In genomic region chr16:74226361-74226979, GRCh38 we compare ENCODE assay signal across 10 cellular contexts.
DNase-seq lines count a peak whose midpoint lies in the region; ATAC-seq and TF ChIP-seq lines count a peak whose summit lies in the region.
"Had no signal": no experiment of that assay in that cellular context is flagged by ENCODE, and none has a peak within 500 bp of the region (broad histone marks: within the 10 kb centered on the region; RNA-seq: fewer than 3 reads in every experiment).

No MANE protein-coding gene starts in this region.

- WGBS in sigmoid colon, 2 donors = 34 to 39% methylated on average over 6 of the region's 6 CpGs

- no peak for TF ChIP-seq POLR2A in sigmoid colon (IDR thresholded peaks at IDR 0.05)

- no peaks in the 10 kb centered on the region for H3K36me3 ChIP-seq in sigmoid colon
- H3K36me3 ChIP-seq: BLaER1 had no signal

- peak; percentile 40 for DNase-seq in DMS53 (lab: John Stamatoyannopoulos, UW)
- no peak for DNase-seq in DMS53 treated with DMSO at 0.1 percent for 48 hours (lab: John Stamatoyannopoulos, UW; ENCODE audit: unreplicated experiment)
- peak; percentile 34 for DNase-seq in NCI-H748 (lab: John Stamatoyannopoulos, UW; ENCODE audit: unreplicated experiment)
- no peak for DNase-seq in epithelial cell of proximal tubule (ENCODE audit: low read depth)
- no peak for DNase-seq in sigmoid colon
- no peak for DNase-seq in T-helper 2 cell treated with Interferon-gamma antibody and Interleukin-4, amounts not matched to agents 5 μg/mL and 100 μg/mL, for 36 hours (ENCODE audit: low spot score)
- DNase-seq in kidney glomerular epithelial cell (lab: John Stamatoyannopoulos, UW) = no peak
- DNase-seq: left ventricle myocardium superior had no signal

- no peaks in the 10 kb centered on the region for H3K36me3 Mint-ChIP-seq in T-helper 2 cell treated with Interferon-gamma antibody and Interleukin-4, amounts not matched to agents 5 μg/mL and 100 μg/mL, for 36 hours (ENCODE audit: low read depth)

- no peak for TF ChIP-seq EP300 in sigmoid colon (IDR thresholded peaks at IDR 0.05)

- TF ChIP-seq CTCF in epithelial cell of proximal tubule (conservative IDR thresholded peaks at IDR 0.05; ENCODE audit: low read depth, low read length) (peak; percentile 46), sigmoid colon (IDR thresholded peaks at IDR 0.05) (peak in 3 of 4 experiments; percentile 18 to 47 (median 31))

- H3K27me3 ChIP-seq in sigmoid colon = no peaks in the 10 kb centered on the region
- H3K27me3 ChIP-seq: BLaER1 had no signal

- no peak overlapping the region for H3K27ac Mint-ChIP-seq in T-helper 2 cell treated with Interferon-gamma antibody and Interleukin-4, amounts not matched to agents 5 μg/mL and 100 μg/mL, for 36 hours

- H3K9me3 Mint-ChIP-seq in T-helper 2 cell treated with Interferon-gamma antibody and Interleukin-4, amounts not matched to agents 5 μg/mL and 100 μg/mL, for 36 hours = no peaks in the 10 kb centered on the region

- no peaks in the 10 kb centered on the region for H3K9me3 ChIP-seq in sigmoid colon
- H3K9me3 ChIP-seq: BLaER1 had no signal

- H3K27ac ChIP-seq in sigmoid colon = no peak overlapping the region
- H3K27ac ChIP-seq: BLaER1 had no signal

- H3K4me1 ChIP-seq in sigmoid colon = peaks cover 0 to 11% (median 7%) of the 10 kb centered on the region in 4 donors
- H3K4me1 ChIP-seq: BLaER1 had no signal

- no peaks in the 10 kb centered on the region for H3K4me1 Mint-ChIP-seq in T-helper 2 cell treated with Interferon-gamma antibody and Interleukin-4, amounts not matched to agents 5 μg/mL and 100 μg/mL, for 36 hours (ENCODE audit: low read depth)

- no peaks in the 10 kb centered on the region for H3K27me3 Mint-ChIP-seq in T-helper 2 cell treated with Interferon-gamma antibody and Interleukin-4, amounts not matched to agents 5 μg/mL and 100 μg/mL, for 36 hours (ENCODE audit: low read depth)

- intact Hi-C loops in sigmoid colon (cut with DNase I) = loop anchor here (5.0 kb wide), 1 partner anchor 164 kb away; no protein-coding TSS in a partner anchor

- ATAC-seq in GM18519 (IDR thresholded peaks at IDR 0.05; ENCODE audit: low FRiP score, unreplicated experiment) = no peak
- ATAC-seq: left ventricle myocardium superior had no signal

- H3K4me3 ChIP-seq in epithelial cell of proximal tubule (ENCODE audit: low read depth, low read length) (no peak overlapping the region), sigmoid colon (no peak overlapping the region)
- H3K4me3 ChIP-seq: BLaER1 had no signal

- H3K4me3 Mint-ChIP-seq in T-helper 2 cell treated with Interferon-gamma antibody and Interleukin-4, amounts not matched to agents 5 μg/mL and 100 μg/mL, for 36 hours = no peak overlapping the region

Comparison
In these comparisons a context has a peak if more than half of its experiments do, and no peak if none do; other contexts are left out.
1. DNase-seq: peak in DMS53 (single experiment) and NCI-H748 (single experiment); none in DMS53 treated with DMSO at 0.1 percent for 48 hours (single experiment), epithelial cell of proximal tubule (single experiment), sigmoid colon (single experiment), T-helper 2 cell treated with Interferon-gamma antibody and Interleukin-4, amounts not matched to agents 5 μg/mL and 100 μg/mL, for 36 hours (single experiment) and kidney glomerular epithelial cell (single experiment).